In the genomic region with DNA sequence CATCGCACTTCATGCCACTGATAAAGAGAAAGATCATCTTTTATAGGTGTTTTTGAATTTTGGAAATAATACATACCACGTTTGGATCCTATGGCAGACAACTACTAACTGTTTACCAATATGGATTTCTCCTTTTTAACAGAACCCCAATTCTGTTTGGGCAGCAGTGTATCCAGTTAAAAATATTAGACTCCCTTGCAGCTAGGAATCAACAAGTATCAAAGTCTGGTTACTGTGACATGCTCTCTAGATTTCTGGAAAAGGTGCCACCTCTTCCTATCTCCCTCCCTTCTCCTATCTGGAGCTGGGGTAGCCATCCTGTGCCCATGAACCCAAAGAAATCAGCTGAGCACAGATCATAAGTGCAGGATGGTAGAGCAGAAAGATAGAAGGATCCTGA, we compare ENCODE assay signal across 36 cellular contexts.
"Had no signal": no experiment of that assay in that cellular context is flagged by ENCODE, and none has a peak within 500 bp of the region (broad histone marks: within the 10 kb centered on the region; RNA-seq: fewer than 3 reads in every experiment).

No MANE protein-coding gene starts in this region.

- H3K27ac ChIP-seq: ascending aorta, cardiac muscle cell, VCaP had no signal

- H3K4me3 Mint-ChIP-seq: activated B cell treated with CpG ODN at 0.5 μM for 24 hours; activated CD4-positive, alpha-beta memory T cell treated with anti-CD3 and anti-CD28 coated beads for 36 hours; activated CD4-positive, alpha-beta T cell treated with anti-CD3 and anti-CD28 coated beads, Interleukin-2, amount 10 ng/mL, durations not matched to agents 24 days and 14 days; activated CD8-positive, alpha-beta T cell treated with anti-CD3 and anti-CD28 coated beads for 36 hours; activated naive CD4-positive, alpha-beta T cell treated with anti-CD3 and anti-CD28 coated beads for 36 hours; activated naive CD8-positive, alpha-beta T cell treated with anti-CD3 and anti-CD28 coated beads for 36 hours; activated T-cell treated with anti-CD3 and anti-CD28 coated beads, Interleukin-2, amount 50 U/mL, for 4 hours; activated T-cell treated with anti-CD3 and anti-CD28 coated beads, Interleukin-2, amount 50 U/mL, for 72 hours; activated T-helper 1 cell treated with anti-CD3 and anti-CD28 coated beads, Interleukin-12 subunit alpha, Interleukin-12 subunit beta, Interleukin-2, Interleukin-4 antibody, amounts not matched to agents 30 ng/mL and 10 ng/mL and 1 ng/mL, durations not matched to agents 14 hours and 24 hours and 36 hours; activated T-helper 17 cell treated with anti-CD3 and anti-CD28 coated beads, Interleukin-2, amount 50 U/mL, for 72 hours; brain; central memory CD8-positive, alpha-beta T cell; T-helper 1 cell treated with Interleukin-12 subunit alpha and Interleukin-12 subunit beta and Interleukin-4 antibody, amounts not matched to agents 30 μg/mL and 1 μg/mL, for 36 hours; T-helper 2 cell treated with Interferon-gamma antibody and Interleukin-4, amounts not matched to agents 5 μg/mL and 100 μg/mL, for 36 hours had no signal

- H3K4me3 ChIP-seq: ascending aorta, cardiac muscle cell had no signal

- H3K36me3 Mint-ChIP-seq: brain had no signal

- H3K27me3 Mint-ChIP-seq: activated CD4-positive, alpha-beta T cell treated with anti-CD3 and anti-CD28 coated beads, Interleukin-2, amount 10 ng/mL, durations not matched to agents 24 days and 14 days; brain had no signal

- ATAC-seq: activated CD8-positive, alpha-beta T cell treated with anti-CD3 and anti-CD28 coated beads for 36 hours; activated naive CD4-positive, alpha-beta T cell treated with anti-CD3 and anti-CD28 coated beads, Interleukin-2, amount 50 U/mL, for 72 hours; activated T-cell treated with anti-CD3 and anti-CD28 coated beads, Interleukin-2, amount 50 U/mL, for 4 hours; activated T-cell treated with anti-CD3 and anti-CD28 coated beads, Interleukin-2, amount 50 U/mL, for 72 hours; activated T-helper 17 cell treated with anti-CD3 and anti-CD28 coated beads, Interleukin-2, amount 50 U/mL, for 72 hours had no signal

- DNase-seq: activated B cell treated with CpG ODN at 0.5 μM for 24 hours; activated CD4-positive, alpha-beta memory T cell treated with anti-CD3 and anti-CD28 coated beads for 36 hours; activated CD4-positive, alpha-beta T cell treated with anti-CD3 and anti-CD28 coated beads for 4 hours; activated CD4-positive, alpha-beta T cell treated with anti-CD3 and anti-CD28 coated beads, Interleukin-2, amount 50 U/mL, for 1 hour; activated CD4-positive, alpha-beta T cell treated with anti-CD3 and anti-CD28 coated beads, Interleukin-2, amount 50 U/mL, for 4 hours; activated CD4-positive, CD25-positive, alpha-beta regulatory T cell treated with anti-CD3 and anti-CD28 coated beads, Interleukin-2, amount 50 U/mL, for 72 hours; activated CD8-positive, alpha-beta memory T cell treated with anti-CD3 and anti-CD28 coated beads, Interleukin-2, amount 50 U/mL, for 4 hours; activated CD8-positive, alpha-beta T cell treated with anti-CD3 and anti-CD28 coated beads for 36 hours; activated effector memory CD4-positive, alpha-beta T cell treated with anti-CD3 and anti-CD28 coated beads, Interleukin-2, amount 50 U/mL, for 16 hours; activated gamma-delta T cell treated with Interleukin-2 at 50 U/mL for 16 hours; activated naive CD4-positive, alpha-beta T cell; activated naive CD4-positive, alpha-beta T cell treated with anti-CD3 and anti-CD28 coated beads for 36 hours; activated naive CD4-positive, alpha-beta T cell treated with anti-CD3 and anti-CD28 coated beads, Interleukin-2, amount 50 U/mL, for 16 hours; activated naive CD8-positive, alpha-beta T cell treated with anti-CD3 and anti-CD28 coated beads for 36 hours; activated T-cell treated with anti-CD3 and anti-CD28 coated beads for 4 hours; activated T-cell treated with anti-CD3 and anti-CD28 coated beads, Interleukin-2, amount 50 U/mL, for 1 hour; activated T-cell treated with anti-CD3 and anti-CD28 coated beads, Interleukin-2, amount 50 U/mL, for 4 hours; activated T-cell treated with anti-CD3 and anti-CD28 coated beads, Interleukin-2, amount 50 U/mL, for 72 hours; amygdala; anterior cingulate cortex; caudate nucleus; cerebellar nuclear complex; T-helper 1 cell; T-helper 2 cell; T-helper 9 cell had no signal

- H3K4me1 Mint-ChIP-seq: activated B cell treated with CpG ODN at 0.5 μM for 24 hours; brain; central memory CD8-positive, alpha-beta T cell had no signal

- H3K27me3 ChIP-seq: ascending aorta, cardiac muscle cell had no signal

- H3K27ac Mint-ChIP-seq: activated B cell treated with CpG ODN at 0.5 μM for 24 hours; activated CD4-positive, alpha-beta memory T cell treated with anti-CD3 and anti-CD28 coated beads for 36 hours; activated CD4-positive, alpha-beta T cell treated with anti-CD3 and anti-CD28 coated beads, Interleukin-2, amount 10 ng/mL, durations not matched to agents 24 days and 14 days; activated CD8-positive, alpha-beta T cell treated with anti-CD3 and anti-CD28 coated beads for 36 hours; activated naive CD4-positive, alpha-beta T cell treated with anti-CD3 and anti-CD28 coated beads for 36 hours; activated naive CD4-positive, alpha-beta T cell treated with anti-CD3 and anti-CD28 coated beads, Interleukin-2, amount 50 U/mL, for 72 hours; activated naive CD8-positive, alpha-beta T cell treated with anti-CD3 and anti-CD28 coated beads for 36 hours; activated T-cell treated with anti-CD3 and anti-CD28 coated beads, Interleukin-2, amount 50 U/mL, for 72 hours; activated T-helper 1 cell treated with anti-CD3 and anti-CD28 coated beads, Interleukin-12 subunit alpha, Interleukin-12 subunit beta, Interleukin-2, Interleukin-4 antibody, amounts not matched to agents 30 ng/mL and 10 ng/mL and 1 ng/mL, durations not matched to agents 14 hours and 24 hours and 36 hours; activated T-helper 17 cell treated with anti-CD3 and anti-CD28 coated beads, Interleukin-2, amount 50 U/mL, for 72 hours; brain; T-helper 1 cell treated with Interleukin-12 subunit alpha and Interleukin-12 subunit beta and Interleukin-4 antibody, amounts not matched to agents 30 μg/mL and 1 μg/mL, for 36 hours; T-helper 2 cell treated with Interferon-gamma antibody and Interleukin-4, amounts not matched to agents 5 μg/mL and 100 μg/mL, for 36 hours had no signal

- H3K36me3 ChIP-seq: ascending aorta, cardiac muscle cell had no signal

- H3K9me3 ChIP-seq: ascending aorta had no signal

- H3K9me3 Mint-ChIP-seq: central memory CD8-positive, alpha-beta T cell had no signal
